7 cellular contexts compared by ENCODE assay signal in genomic region chr2:176131617-176132396, GRCh38. TPM values are rescaled to one million over a fixed set of nuclear protein-coding genes. Genes with fewer than 3 reads are reported as not detected.
A peak's percentile ranks its signal among the peaks of the same experiment; 100 is the strongest.
DNase-seq lines count a peak whose midpoint lies in the region; ATAC-seq and TF ChIP-seq lines count a peak whose summit lies in the region.
"Had no signal": no experiment of that assay in that cellular context is flagged by ENCODE, and none has a peak within 500 bp of the region (broad histone marks: within the 10 kb centered on the region; RNA-seq: fewer than 3 reads in every experiment).

No MANE protein-coding gene starts in this region.

- no peaks in the 10 kb centered on the region for H3K36me3 Mint-ChIP-seq in activated naive CD4-positive, alpha-beta T cell treated with anti-CD3 and anti-CD28 coated beads for 36 hours (ENCODE audit: low read depth)

- no peak overlapping the region for H3K27ac Mint-ChIP-seq in activated naive CD4-positive, alpha-beta T cell treated with anti-CD3 and anti-CD28 coated beads for 36 hours

- CTCF ChIA-PET in activated naive CD4-positive, alpha-beta T cell treated with anti-CD3 and anti-CD28 coated beads for 36 hours (lab: Charles Lee), result interaction anchor here (0.6 to 2.9 kb wide), 11 partner anchors 9 to 1017 kb away, joined by 3 to 11 read pairs (median 5); no protein-coding TSS in a partner anchor

- H3K4me3 ChIP-seq in esophagus squamous epithelium (peak overlapping the region in 3 of 4 donors; percentile 37 to 62 (median 54)), thoracic aorta (peak overlapping the region; percentile 85)

- peak overlapping the region in 3 of 4 donors; percentile 7 to 86 (median 60) for H3K27ac ChIP-seq in esophagus squamous epithelium
- H3K27ac ChIP-seq in thoracic aorta, result peak overlapping the region in 1 of 2 donors; percentile 91
- H3K27ac ChIP-seq: C4-2B had no signal

- TF ChIP-seq POLR2A in esophagus squamous epithelium (IDR thresholded peaks at IDR 0.05), result no peak

- H3K27me3 Mint-ChIP-seq in activated naive CD4-positive, alpha-beta T cell treated with anti-CD3 and anti-CD28 coated beads for 36 hours (ENCODE audit: low read depth), result peaks cover 75% of the 10 kb centered on the region

- peaks cover 5 to 76% (median 9%) of the 10 kb centered on the region in 3 donors for H3K4me1 ChIP-seq in esophagus squamous epithelium
- peaks cover 12 to 46% of the 10 kb centered on the region in 2 donors for H3K4me1 ChIP-seq in thoracic aorta (ENCODE audit: control insufficient read depth in 1 of 2, low read depth in 2 of 2)

- ATAC-seq in thoracic aorta (ENCODE audit: insufficient number of reproducible peaks, low FRiP score, low read depth) (no peak), HG02678 (IDR thresholded peaks at IDR 0.05; ENCODE audit: unreplicated experiment) (no peak)

- no peak for TF ChIP-seq CTCF in esophagus squamous epithelium (IDR thresholded peaks at IDR 0.05)
- no peak for TF ChIP-seq CTCF in thoracic aorta (IDR thresholded peaks at IDR 0.05)

- H3K4me3 Mint-ChIP-seq in activated naive CD4-positive, alpha-beta T cell treated with anti-CD3 and anti-CD28 coated beads for 36 hours, result peak overlapping the region; percentile 65

- no peaks in the 10 kb centered on the region for H3K9me3 Mint-ChIP-seq in activated naive CD4-positive, alpha-beta T cell treated with anti-CD3 and anti-CD28 coated beads for 36 hours

- DNase-seq in activated naive CD4-positive, alpha-beta T cell treated with anti-CD3 and anti-CD28 coated beads for 36 hours, result no peak
- DNase-seq in activated naive CD4-positive, alpha-beta T cell treated with anti-CD3 and anti-CD28 coated beads, Interleukin-2, amount 50 U/mL, for 16 hours, result no peak
- no peak for DNase-seq in esophagus squamous epithelium (lab: John Stamatoyannopoulos, UW)
- no peak for DNase-seq in thoracic aorta (ENCODE audit: low spot score)
- DNase-seq in stimulated activated CD4-positive, alpha-beta T cell treated with anti-CD3 and anti-CD28 coated beads, Interleukin-2, amount 100 ng/mL, for 48 hours, result no peak

- peaks cover 29% of the 10 kb centered on the region for H3K4me1 Mint-ChIP-seq in activated naive CD4-positive, alpha-beta T cell treated with anti-CD3 and anti-CD28 coated beads for 36 hours (ENCODE audit: low read depth)

- 25 to 35% methylated on average over 9 of the region's 9 CpGs for WGBS in esophagus squamous epithelium, 2 donors

- peaks cover 30 to 100% (median 54%) of the 10 kb centered on the region in 4 donors for H3K27me3 ChIP-seq in esophagus squamous epithelium
- H3K27me3 ChIP-seq in thoracic aorta (replicated peaks; ENCODE audit: insufficient read depth), result no peaks in the 10 kb centered on the region

- intact Hi-C loops in activated naive CD4-positive, alpha-beta T cell treated with anti-CD3 and anti-CD28 coated beads for 36 hours (cut with micrococcal nuclease), result loop anchor here (2.0 to 5.0 kb wide), 3 partner anchors 27 to 683 kb away; no protein-coding TSS in a partner anchor
- intact Hi-C loops in esophagus squamous epithelium (cut with DNase I), result no loop called here

- no peaks in the 10 kb centered on the region for H3K9me3 ChIP-seq in esophagus squamous epithelium
- H3K9me3 ChIP-seq in thoracic aorta, result no peaks in the 10 kb centered on the region

- H3K36me3 ChIP-seq in esophagus squamous epithelium (no peaks in the 10 kb centered on the region), thoracic aorta (no peaks in the 10 kb centered on the region)

RNA-seq across cellular contexts. Expression of gene HOXD8, which starts 2.3 kb away (rescaled TPM):
- not detected for total RNA-seq in activated naive CD4-positive, alpha-beta T cell treated with anti-CD3 and anti-CD28 coated beads for 36 hours
- total RNA-seq in esophagus squamous epithelium (1 to 10 TPM in 3 of 4 donors, not detected in 1; 1.2 to 4.6 (median 1.2) TPM), thoracic aorta (10 to 100 TPM in 1 of 2 donors, 1 to 10 TPM in 1; 3.9 to 11.2 TPM)

RNA-seq across cellular contexts. Expression of gene HOXD9, which starts 9.3 kb away (rescaled TPM):
- not detected for total RNA-seq in activated naive CD4-positive, alpha-beta T cell treated with anti-CD3 and anti-CD28 coated beads for 36 hours
- total RNA-seq in esophagus squamous epithelium, result 1 to 10 TPM in 1 of 4 donors, under 1 TPM in 1, not detected in 2; 0.61 to 3.4 TPM
- 1 to 10 TPM in 1 of 2 donors, not detected in 1; 1.4 TPM for total RNA-seq in thoracic aorta

RNA-seq across cellular contexts. Expression of gene HOXD10, which starts 15.2 kb away (rescaled TPM):
- not detected for total RNA-seq in activated naive CD4-positive, alpha-beta T cell treated with anti-CD3 and anti-CD28 coated beads for 36 hours
- under 1 TPM in 2 of 4 donors, not detected in 2; 0.22 to 0.38 TPM for total RNA-seq in esophagus squamous epithelium
- total RNA-seq in thoracic aorta, result not detected

RNA-seq across cellular contexts. Expression of gene HOXD4, which starts 19.5 kb away (rescaled TPM):
- not detected for total RNA-seq in activated naive CD4-positive, alpha-beta T cell treated with anti-CD3 and anti-CD28 coated beads for 36 hours
- total RNA-seq in esophagus squamous epithelium, result 1 to 10 TPM in 1 of 4 donors, under 1 TPM in 1, not detected in 2; 0.31 to 2.5 TPM
- total RNA-seq in thoracic aorta, result 1 to 10 TPM; 4.8 to 9.3 TPM

RNA-seq across cellular contexts. Expression of gene HOXD11, which starts 24.7 kb away (rescaled TPM):
- not detected for total RNA-seq in activated naive CD4-positive, alpha-beta T cell treated with anti-CD3 and anti-CD28 coated beads for 36 hours
- not detected for total RNA-seq in esophagus squamous epithelium
- not detected for total RNA-seq in thoracic aorta
